ENCODE assay signal across 12 cellular contexts in genomic region chr21:26148834-26149354, GRCh38. TPM values are rescaled to one million over a fixed set of nuclear protein-coding genes. Genes with fewer than 3 reads are reported as not detected.
DNase-seq lines count a peak whose midpoint lies in the region; ATAC-seq and TF ChIP-seq lines count a peak whose summit lies in the region.
"Had no signal": no experiment of that assay in that cellular context is flagged by ENCODE, and none has a peak within 500 bp of the region (broad histone marks: within the 10 kb centered on the region; RNA-seq: fewer than 3 reads in every experiment).

No MANE protein-coding gene starts in this region.

- no peaks in the 10 kb centered on the region for H3K27me3 ChIP-seq in neutrophil
- H3K27me3 ChIP-seq: body of pancreas, transverse colon had no signal

- no peak for ATAC-seq in T-helper 17 cell
- ATAC-seq in HG03442 (IDR thresholded peaks at IDR 0.05; ENCODE audit: unreplicated experiment) = no peak

- H3K27ac ChIP-seq in neutrophil = peak overlapping the region; percentile 22

- H3K4me3 Mint-ChIP-seq in T-helper 17 cell = no peak overlapping the region

- POLR2A ChIA-PET in GM10248 (lab: Yijun Ruan, JAX) = no interaction called here

- TF ChIP-seq CTCF in fibroblast of mammary gland (conservative IDR thresholded peaks at IDR 0.05; ENCODE audit: control insufficient read depth, insufficient read depth, low read depth, low read length) (no peak), neutrophil (IDR thresholded peaks at IDR 0.05) (no peak), GM10248 (IDR thresholded peaks at IDR 0.05; ENCODE audit: control extremely low read depth, extremely low read depth, low read depth, missing control alignments) (no peak)

- H3K4me1 Mint-ChIP-seq in T-helper 17 cell = peaks cover 10% of the 10 kb centered on the region

- H3K4me3 ChIP-seq in fibroblast of mammary gland (ENCODE audit: control insufficient read depth, low read depth, low read length) = no peak overlapping the region
- H3K4me3 ChIP-seq in neutrophil (ENCODE audit: low read depth in 1 of 2, low read length in 1 of 2) = no peak overlapping the region
- H3K4me3 ChIP-seq: body of pancreas, transverse colon had no signal

- no peaks in the 10 kb centered on the region for H3K36me3 ChIP-seq in neutrophil
- H3K36me3 ChIP-seq: transverse colon had no signal

- no peaks in the 10 kb centered on the region for H3K27me3 Mint-ChIP-seq in T-helper 17 cell

- CTCF ChIA-PET in GM10248 (lab: Yijun Ruan, JAX) = interaction anchor here (1.4 to 2.3 kb wide), 3 partner anchors 19 to 69 kb away, joined by 3 to 9 read pairs (median 4); partner anchors contain the start of gene APP

- no peaks in the 10 kb centered on the region for H3K9me3 ChIP-seq in T-helper 17 cell (ENCODE audit: control insufficient read depth, low read length, poor library complexity, severe bottlenecking)
- H3K9me3 ChIP-seq in neutrophil = no peaks in the 10 kb centered on the region
- H3K9me3 ChIP-seq: body of pancreas, transverse colon had no signal

- H3K36me3 Mint-ChIP-seq in T-helper 17 cell (ENCODE audit: low read depth) = no peaks in the 10 kb centered on the region

- peak overlapping the region; percentile 29 for H3K27ac Mint-ChIP-seq in T-helper 17 cell

- DNase-seq in EH (ENCODE audit: low read depth) (peak; percentile 69), T-helper 17 cell (no peak), fibroblast of mammary gland (ENCODE audit: low read depth) (peak; percentile 72), mesenteric fat pad (ENCODE audit: low spot score) (no peak), GM10248 (ENCODE audit: extremely low spot score) (no peak)
- DNase-seq in stimulated activated CD4-positive, alpha-beta T cell treated with anti-CD3 and anti-CD28 coated beads, Interleukin-2, amount 100 ng/mL, for 48 hours = no peak
- DNase-seq: activated CD4-positive, alpha-beta T cell treated with anti-CD3 and anti-CD28 coated beads, Interleukin-2, amount 50 U/mL, for 48 hours; body of pancreas; KBM-7; transverse colon had no signal

- peaks cover 16 to 17% of the 10 kb centered on the region in 2 experiments for H3K4me1 ChIP-seq in neutrophil (ENCODE audit: control insufficient read depth in 1 of 2, insufficient read depth in 1 of 2, low read depth in 1 of 2, low read length in 1 of 2)

RNA-seq across cellular contexts. Expression of gene APP, which starts 21.7 kb away (rescaled TPM):
- 10 to 100 TPM; 42.0 to 87.9 TPM for total RNA-seq in T-helper 17 cell
- total RNA-seq in mesenteric fat pad = 317 TPM

Comparison
In these comparisons a context has a peak if more than half of its experiments do, and no peak if none do; other contexts are left out.
1. DNase-seq: peak in EH (single experiment) and fibroblast of mammary gland (single experiment); none in T-helper 17 cell (0 of 3), mesenteric fat pad (single experiment), stimulated activated CD4-positive, alpha-beta T cell treated with anti-CD3 and anti-CD28 coated beads, Interleukin-2, amount 100 ng/mL, for 48 hours (0 of 2) and GM10248 (single experiment).